21 cellular contexts compared by ENCODE assay signal in the genomic region with DNA sequence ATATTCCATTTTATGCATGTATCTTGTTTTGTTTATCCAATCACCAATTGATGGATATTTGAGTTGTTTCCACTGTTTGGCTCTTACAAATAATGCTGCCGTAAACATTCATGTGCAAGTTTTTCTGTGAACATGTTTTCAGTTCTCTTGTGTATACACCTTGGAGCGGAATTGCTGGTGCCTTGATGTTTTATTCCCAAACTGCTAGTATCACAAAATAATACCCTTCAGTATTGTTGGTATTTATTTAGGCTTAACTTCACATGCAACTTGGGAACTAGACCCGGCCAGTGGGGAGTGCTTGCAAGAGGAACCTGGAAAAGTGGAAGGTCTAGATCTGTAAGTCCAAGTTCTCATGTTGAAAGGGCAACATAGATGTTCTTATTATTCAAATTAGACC.
DNase-seq lines count a peak whose midpoint lies in the region; ATAC-seq, FAIRE-seq and TF ChIP-seq lines count a peak whose summit lies in the region.
"Had no signal": no experiment of that assay in that cellular context is flagged by ENCODE, and none has a peak within 500 bp of the region (broad histone marks: within the 10 kb centered on the region; RNA-seq: fewer than 3 reads in every experiment).

No MANE protein-coding gene starts in this region.

- no peak for TF ChIP-seq EP300 in K562 (IDR thresholded peaks at IDR 0.05; ENCODE audit: low read length)

- H4K20me1 ChIP-seq in K562 (replicated peaks; ENCODE audit: control insufficient read depth, insufficient read depth, low read length), result peaks cover 8% of the 10 kb centered on the region

- CTCF ChIA-PET in HEK293 (lab: Yijun Ruan, JAX) (no interaction called here), K562 (lab: Yijun Ruan, JAX; ENCODE audit: low intra/inter-chr PET ratio) (no interaction called here)

- intact Hi-C loops in cardiac septum (cut with DNase I) (no loop called here), left ventricle myocardium superior (cut with micrococcal nuclease) (no loop called here), K562 (cut with micrococcal nuclease) (no loop called here)

- no peak for TF ChIP-seq POLR2A in K562 (conservative IDR thresholded peaks at IDR 0.05)

- in situ Hi-C loops in K562 (cut with MboI), result no loop called here

- no peaks in the 10 kb centered on the region for H3K4me1 ChIP-seq in HEK293 (ENCODE audit: control insufficient read depth, insufficient read depth, low read length)
- H3K4me1 ChIP-seq in K562 (replicated peaks in 1 of 2; ENCODE audit: control insufficient read depth in 2 of 2, insufficient read depth in 2 of 2, low read length in 2 of 2), result peaks cover 0 to 12% of the 10 kb centered on the region in 2 experiments; a peak in 1 of 5 replicates

- H3K9me3 ChIP-seq in HEK293 (ENCODE audit: control insufficient read depth, insufficient read depth, low read depth, low read length), result no peaks in the 10 kb centered on the region
- no peaks in the 10 kb centered on the region; the same call in 1 of the 2 replicates for H3K9me3 ChIP-seq in K562 (replicated peaks; ENCODE audit: control insufficient read depth, insufficient read depth, low read depth, low read length)

- WGBS in K562 (ENCODE audit: insufficient coverage, low coverage, missing lambda C conversion rate), result 1% methylated on average over 3 of the region's 3 CpGs

- no peak overlapping the region for H3K27ac ChIP-seq in HEK293 (ENCODE audit: extremely low read depth, low read depth, low read length)
- no peak overlapping the region for H3K27ac ChIP-seq in K562 (ENCODE audit: extremely low read depth, low read depth, low read length)
- H3K27ac ChIP-seq: BLaER1 treated with 17β-estradiol and CSF1 and Interleukin-3, amounts not matched to agents 10 nM and 100 nM had no signal

- no peak for TF ChIP-seq CTCF in HEK293 (tag by site-specific recombination; IDR thresholded peaks at IDR 0.05)
- TF ChIP-seq CTCF in K562 (IDR thresholded peaks at IDR 0.05 in 2 of 3, conservative IDR thresholded peaks at IDR 0.05 in 1 of 3; ENCODE audit: insufficient read depth in 2 of 3, low read depth in 1 of 3, low read length in 3 of 3), result no peak

- DNase-seq in cardiac septum (ENCODE audit: low spot score) (peak; percentile 46), left ventricle myocardium superior (no peak), K562 (ENCODE audit: extremely low read depth in 1 of 4, low spot score in 3 of 4) (no peak), activated T-cell treated with anti-CD3 and anti-CD28 coated beads for 4 hours (no peak), NCI-H1092 (lab: John Stamatoyannopoulos, UW) (no peak)
- DNase-seq in stimulated activated CD4-positive, alpha-beta T cell treated with anti-CD3 and anti-CD28 coated beads, Interleukin-2, amount 100 ng/mL, for 24 hours, result no peak
- DNase-seq: 8988T; ACHN; Caco-2; Calu3; CD4-positive, alpha-beta T cell; CD8-positive, alpha-beta T cell; DMS79 treated with DMSO at 0.1 percent for 48 hours; GF-D8 had no signal

- FAIRE-seq in K562 (lab: Jason Lieb, UNC), result peak; percentile 72
- FAIRE-seq: A204.1, D721Med, G401.6, GM12891, GM19239 had no signal

- no peak overlapping the region for H3K4me3 ChIP-seq in HEK293 (ENCODE audit: low read depth, low read length)
- no peak overlapping the region for H3K4me3 ChIP-seq in K562
- H3K4me3 ChIP-seq: BLaER1 treated with 17β-estradiol and CSF1 and Interleukin-3, amounts not matched to agents 10 nM and 100 nM had no signal

- no peak for TF ChIP-seq RAD21 in K562 (CRISPR knock-in tag; conservative IDR thresholded peaks at IDR 0.05 in 1 of 2, IDR thresholded peaks at IDR 0.05 in 1 of 2)

- ATAC-seq in left ventricle myocardium superior (no peak), K562 (no peak)
- ATAC-seq: CD8-positive, alpha-beta T cell had no signal

- H3K9ac ChIP-seq in K562 (ENCODE audit: insufficient read depth in 1 of 2, low read depth in 2 of 2, low read length in 2 of 2), result no peak overlapping the region
- H3K9ac ChIP-seq: BLaER1 treated with 17β-estradiol and CSF1 and Interleukin-3, amounts not matched to agents 10 nM and 100 nM had no signal

- POLR2A ChIA-PET in HEK293 (lab: Yijun Ruan, JAX) (no interaction called here), K562 (lab: Yijun Ruan, JAX) (no interaction called here)

- peaks cover 3% of the 10 kb centered on the region for H3K9me1 ChIP-seq in K562 (ENCODE audit: control insufficient read depth, insufficient read depth, low read length)

- H3K4me2 ChIP-seq in K562 (ENCODE audit: insufficient read depth, low read length), result no peak overlapping the region
- H3K4me2 ChIP-seq: BLaER1 treated with 17β-estradiol and CSF1 and Interleukin-3, amounts not matched to agents 10 nM and 100 nM had no signal

- H3K79me2 ChIP-seq in K562 (ENCODE audit: control insufficient read depth, insufficient read depth, low read length), result no peaks in the 10 kb centered on the region

- H3K36me3 ChIP-seq in HEK293 (ENCODE audit: control insufficient read depth in 2 of 2, insufficient read depth in 1 of 2, low read length in 2 of 2) (no peaks in the 10 kb centered on the region), K562 (ENCODE audit: control insufficient read depth, insufficient read depth, low read length) (no peaks in the 10 kb centered on the region)
- H3K36me3 ChIP-seq: BLaER1 treated with 17β-estradiol and CSF1 and Interleukin-3, amounts not matched to agents 10 nM and 100 nM had no signal

- no TSS peak for BruUV-seq in K562 (replicated peaks; lab: Mats Ljungman, UMichigan)

- H3K27me3 ChIP-seq in K562 (ENCODE audit: control insufficient read depth in 2 of 2, insufficient read depth in 2 of 2, low read length in 2 of 2), result peaks cover 3 to 35% of the 10 kb centered on the region in 2 experiments; a peak in 3 of 5 replicates
- H3K27me3 ChIP-seq: BLaER1 treated with 17β-estradiol and CSF1 and Interleukin-3, amounts not matched to agents 10 nM and 100 nM had no signal

- H2AFZ ChIP-seq in K562 (ENCODE audit: low read depth, low read length), result no peak overlapping the region

TF ChIP-seq in HEK293, 187 proteins besides CTCF, POLR2A, EP300 and RAD21:
- TF ChIP-seq, protein P1, sequence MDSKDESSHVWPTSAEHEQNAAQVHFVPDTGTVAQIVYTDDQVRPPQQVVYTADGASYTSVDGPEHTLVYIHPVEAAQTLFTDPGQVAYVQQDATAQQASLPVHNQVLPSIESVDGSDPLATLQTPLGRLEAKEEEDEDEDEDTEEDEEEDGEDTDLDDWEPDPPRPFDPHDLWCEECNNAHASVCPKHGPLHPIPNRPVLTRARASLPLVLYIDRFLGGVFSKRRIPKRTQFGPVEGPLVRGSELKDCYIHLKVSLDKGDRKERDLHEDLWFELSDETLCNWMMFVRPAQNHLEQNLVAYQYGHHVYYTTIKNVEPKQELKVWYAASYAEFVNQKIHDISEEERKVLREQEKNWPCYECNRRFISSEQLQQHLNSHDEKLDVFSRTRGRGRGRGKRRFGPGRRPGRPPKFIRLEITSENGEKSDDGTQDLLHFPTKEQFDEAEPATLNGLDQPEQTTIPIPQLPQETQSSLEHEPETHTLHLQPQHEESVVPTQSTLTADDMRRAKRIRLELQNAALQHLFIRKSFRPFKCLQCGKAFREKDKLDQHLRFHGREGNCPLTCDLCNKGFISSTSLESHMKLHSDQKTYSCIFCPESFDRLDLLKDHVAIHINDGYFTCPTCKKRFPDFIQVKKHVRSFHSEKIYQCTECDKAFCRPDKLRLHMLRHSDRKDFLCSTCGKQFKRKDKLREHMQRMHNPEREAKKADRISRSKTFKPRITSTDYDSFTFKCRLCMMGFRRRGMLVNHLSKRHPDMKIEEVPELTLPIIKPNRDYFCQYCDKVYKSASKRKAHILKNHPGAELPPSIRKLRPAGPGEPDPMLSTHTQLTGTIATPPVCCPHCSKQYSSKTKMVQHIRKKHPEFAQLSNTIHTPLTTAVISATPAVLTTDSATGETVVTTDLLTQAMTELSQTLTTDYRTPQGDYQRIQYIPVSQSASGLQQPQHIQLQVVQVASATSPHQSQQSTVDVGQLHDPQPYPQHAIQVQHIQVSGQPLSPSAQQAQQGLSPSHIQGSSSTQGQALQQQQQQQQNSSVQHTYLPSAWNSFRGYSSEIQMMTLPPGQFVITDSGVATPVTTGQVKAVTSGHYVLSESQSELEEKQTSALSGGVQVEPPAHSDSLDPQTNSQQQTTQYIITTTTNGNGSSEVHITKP (tag by site-specific recombination; IDR thresholded peaks at IDR 0.05), result no peak
- TF ChIP-seq ZNF140 (tag by site-specific recombination; IDR thresholded peaks at IDR 0.05), result peak; percentile 98

TF ChIP-seq in K562, 482 proteins besides CTCF, POLR2A, EP300 and RAD21 (continues in another document):
- TF ChIP-seq, protein P2, sequence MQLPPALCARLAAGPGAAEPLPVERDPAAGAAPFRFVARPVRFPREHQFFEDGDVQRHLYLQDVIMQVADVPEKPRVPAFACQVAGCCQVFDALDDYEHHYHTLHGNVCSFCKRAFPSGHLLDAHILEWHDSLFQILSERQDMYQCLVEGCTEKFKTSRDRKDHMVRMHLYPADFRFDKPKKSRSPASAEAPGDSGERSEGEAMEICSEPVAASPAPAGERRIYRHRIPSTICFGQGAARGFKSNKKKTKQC (CRISPR knock-in tag; IDR thresholded peaks at IDR 0.05), result no peak
- TF ChIP-seq ZNF507 (tag; conservative IDR thresholded peaks at IDR 0.05) (no peak), CCAR2 (IDR thresholded peaks at IDR 0.05; ENCODE audit: low read depth, low read length) (no peak), GATA2 (CRISPR knock-in tag; IDR thresholded peaks at IDR 0.05) (no peak), MXI1 (IDR thresholded peaks at IDR 0.05; ENCODE audit: low read depth, low read length) (no peak), MYBL2 (IDR thresholded peaks at IDR 0.05; ENCODE audit: low read depth) (no peak), MYBL2 (CRISPR knock-in tag; IDR thresholded peaks at IDR 0.05; ENCODE audit: borderline replicate concordance) (no peak), NFXL1 (CRISPR knock-in tag; IDR thresholded peaks at IDR 0.05) (no peak)
- TF ChIP-seq, protein P3, sequence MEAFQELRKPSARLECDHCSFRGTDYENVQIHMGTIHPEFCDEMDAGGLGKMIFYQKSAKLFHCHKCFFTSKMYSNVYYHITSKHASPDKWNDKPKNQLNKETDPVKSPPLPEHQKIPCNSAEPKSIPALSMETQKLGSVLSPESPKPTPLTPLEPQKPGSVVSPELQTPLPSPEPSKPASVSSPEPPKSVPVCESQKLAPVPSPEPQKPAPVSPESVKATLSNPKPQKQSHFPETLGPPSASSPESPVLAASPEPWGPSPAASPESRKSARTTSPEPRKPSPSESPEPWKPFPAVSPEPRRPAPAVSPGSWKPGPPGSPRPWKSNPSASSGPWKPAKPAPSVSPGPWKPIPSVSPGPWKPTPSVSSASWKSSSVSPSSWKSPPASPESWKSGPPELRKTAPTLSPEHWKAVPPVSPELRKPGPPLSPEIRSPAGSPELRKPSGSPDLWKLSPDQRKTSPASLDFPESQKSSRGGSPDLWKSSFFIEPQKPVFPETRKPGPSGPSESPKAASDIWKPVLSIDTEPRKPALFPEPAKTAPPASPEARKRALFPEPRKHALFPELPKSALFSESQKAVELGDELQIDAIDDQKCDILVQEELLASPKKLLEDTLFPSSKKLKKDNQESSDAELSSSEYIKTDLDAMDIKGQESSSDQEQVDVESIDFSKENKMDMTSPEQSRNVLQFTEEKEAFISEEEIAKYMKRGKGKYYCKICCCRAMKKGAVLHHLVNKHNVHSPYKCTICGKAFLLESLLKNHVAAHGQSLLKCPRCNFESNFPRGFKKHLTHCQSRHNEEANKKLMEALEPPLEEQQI (IDR thresholded peaks at IDR 0.05), result no peak
